ENCODE assay signal across 8 cellular contexts in the genomic region with DNA sequence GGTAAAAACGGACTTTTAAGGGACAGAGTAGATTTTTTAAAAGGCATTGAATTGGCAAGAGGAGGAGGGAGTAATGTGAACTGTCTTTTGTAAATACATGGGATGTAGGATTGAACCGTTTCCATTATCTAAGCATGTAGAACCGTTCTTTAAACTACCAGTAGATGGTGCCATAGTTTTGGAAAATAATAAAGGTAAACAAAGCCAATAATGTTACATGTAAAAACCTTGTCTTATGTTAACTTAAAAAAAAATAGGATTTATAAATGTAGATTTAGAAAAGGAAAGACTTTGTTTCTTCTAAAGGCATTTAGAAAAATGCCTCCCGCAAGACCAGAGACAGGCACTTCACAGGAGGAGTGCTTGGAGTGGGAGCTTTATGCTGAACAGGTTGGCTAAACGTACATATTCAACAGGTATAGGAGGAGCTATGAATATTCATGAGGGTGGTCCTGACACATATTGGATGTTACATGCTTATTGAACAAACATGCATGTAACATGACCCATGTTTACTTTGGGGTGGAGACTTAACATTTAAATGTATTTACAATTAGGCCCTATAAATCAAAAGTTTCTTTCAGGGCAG. TPM values are rescaled to one million over a fixed set of nuclear protein-coding genes. Genes with fewer than 3 reads are reported as not detected.
DNase-seq lines count a peak whose midpoint lies in the region; ATAC-seq and TF ChIP-seq lines count a peak whose summit lies in the region.

No MANE protein-coding gene starts in this region.

- POLR2A ChIA-PET in RWPE1 (lab: Yijun Ruan, JAX; ENCODE audit: low non-redundant PET): no interaction called here
- POLR2A ChIA-PET in naive thymus-derived CD8-positive, alpha-beta T cell (lab: Charles Lee): no interaction called here

- TF ChIP-seq POLR2A in erythroblast (IDR thresholded peaks at IDR 0.05; ENCODE audit: low read length): no peak

- CTCF ChIA-PET in RWPE1 (lab: Yijun Ruan, JAX): interaction anchor here (0.6 to 2.6 kb wide), 9 partner anchors 16 to 1679 kb away, joined by 3 to 11 read pairs (median 4); no protein-coding TSS in a partner anchor

- H3K4me1 Mint-ChIP-seq in naive thymus-derived CD8-positive, alpha-beta T cell: peaks cover 0 to 5% (median 0%) of the 10 kb centered on the region in 4 donors

- ATAC-seq in GM21619 (IDR thresholded peaks at IDR 0.05; ENCODE audit: unreplicated experiment) (peak; percentile 70), HG02970 (IDR thresholded peaks at IDR 0.05; ENCODE audit: low FRiP score, unreplicated experiment) (no peak)
- peak; percentile 71 to 82 for ATAC-seq in naive thymus-derived CD8-positive, alpha-beta T cell

- no peak overlapping the region for H3K27ac Mint-ChIP-seq in naive thymus-derived CD8-positive, alpha-beta T cell

- H3K36me3 Mint-ChIP-seq in naive thymus-derived CD8-positive, alpha-beta T cell: no peaks in the 10 kb centered on the region

- H3K27ac ChIP-seq in RWPE1: no peak overlapping the region
- no peak overlapping the region for H3K27ac ChIP-seq in substantia nigra (ENCODE audit: low read depth, low read length, poor library complexity, severe bottlenecking)

- no peak overlapping the region for H3K4me3 ChIP-seq in Jurkat, Clone E6-1 (ENCODE audit: low read length)

- peak; percentile 67 for TF ChIP-seq CTCF in RWPE1 (conservative IDR thresholded peaks at IDR 0.05; ENCODE audit: low read depth)

- no peaks in the 10 kb centered on the region for H3K9me3 Mint-ChIP-seq in naive thymus-derived CD8-positive, alpha-beta T cell

- H3K27me3 Mint-ChIP-seq in naive thymus-derived CD8-positive, alpha-beta T cell: peaks cover 0 to 8% (median 5%) of the 10 kb centered on the region in 5 donors

- no peak overlapping the region for H3K4me3 Mint-ChIP-seq in naive thymus-derived CD8-positive, alpha-beta T cell

- DNase-seq in GM03348 (ENCODE audit: low spot score) (peak; percentile 66), RWPE1 (ENCODE audit: low spot score) (peak; percentile 50), erythroblast (lab: John Stamatoyannopoulos, UW) (peak; percentile 58 to 68), substantia nigra (lab: John Stamatoyannopoulos, UW) (no peak)
- DNase-seq in Jurkat, Clone E6-1 (ENCODE audit: low read depth, low spot score): peak; percentile 60
- DNase-seq in naive thymus-derived CD8-positive, alpha-beta T cell: peak in 3 of 10 donors; percentile 54 to 61 (median 58)

RNA-seq across cellular contexts. Expression of a gene that starts 45.5 kb away (rescaled TPM):
- polyA plus RNA-seq in Jurkat, Clone E6-1 (2012; ENCODE audit: insufficient read depth, insufficient read length): 0.80 TPM
- 1 to 10 TPM; 3.2 to 3.7 TPM for total RNA-seq in naive thymus-derived CD8-positive, alpha-beta T cell
- 1 to 10 TPM; 2.8 to 5.3 (median 4.1) TPM for polyA plus RNA-seq in naive thymus-derived CD8-positive, alpha-beta T cell

Comparison
In these comparisons a context has a peak if more than half of its experiments do, and no peak if none do; other contexts are left out.
1. DNase-seq: peak in GM03348 (single experiment), Jurkat, Clone E6-1 (single experiment), RWPE1 (single experiment) and erythroblast (2 of 2); none in substantia nigra (0 of 49).